Comparison of ENCODE assay signal across 1 cellular context in genomic region chr6:135054575-135055498, GRCh38.
TF ChIP-seq lines count a peak whose summit lies in the region.

TSS of gene HBS1L (minus strand) at chr6:135054822. CDS start at chr6:135054691, 131 bp downstream.

TF ChIP-seq in GM23338, 12 proteins besides CTCF, POLR2A, EP300 and RAD21 (continued from another document):
- TF ChIP-seq JUNB (IDR thresholded peaks at IDR 0.05; ENCODE audit: unreplicated experiment), result no peak
- no peak for TF ChIP-seq EZH2 (IDR thresholded peaks at IDR 0.05; ENCODE audit: low read depth, unreplicated experiment)
- TF ChIP-seq NANOG (IDR thresholded peaks at IDR 0.05; ENCODE audit: borderline replicate concordance), result no peak
